ENCODE assay signal across 15 cellular contexts in the genomic region with DNA sequence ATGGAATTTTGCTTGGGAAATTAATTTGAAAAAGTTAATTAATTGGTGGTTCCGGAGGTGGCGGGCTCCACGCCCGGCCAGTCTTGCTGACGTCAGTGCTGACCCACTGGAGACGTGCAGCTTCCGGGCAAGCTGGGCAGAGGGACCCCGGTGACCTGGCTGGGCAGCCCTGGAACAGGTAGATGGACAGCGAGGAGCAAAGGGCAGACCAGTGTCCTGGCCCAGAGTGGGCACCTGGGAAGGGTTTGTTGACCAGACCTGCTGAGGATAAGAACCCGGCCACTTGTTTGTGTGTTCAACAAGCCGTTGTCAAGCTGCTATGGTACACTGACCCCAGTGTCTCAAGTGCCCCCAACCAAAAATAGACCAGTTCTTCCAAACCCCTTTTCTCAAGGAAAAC. TPM values are rescaled to one million over a fixed set of nuclear protein-coding genes. Genes with fewer than 3 reads are reported as not detected.
DNase-seq lines count a peak whose midpoint lies in the region; ATAC-seq and TF ChIP-seq lines count a peak whose summit lies in the region.
"Had no signal": no experiment of that assay in that cellular context is flagged by ENCODE, and none has a peak within 500 bp of the region (broad histone marks: within the 10 kb centered on the region; RNA-seq: fewer than 3 reads in every experiment).

No MANE protein-coding gene starts in this region.

- H2BK5ac ChIP-seq in mesendoderm (ENCODE audit: low read length) = no peak overlapping the region

- H3K36me3 Mint-ChIP-seq in nephron progenitor cell (ENCODE audit: low read depth) = no peaks in the 10 kb centered on the region
- H3K36me3 Mint-ChIP-seq: activated CD4-positive, alpha-beta memory T cell treated with anti-CD3 and anti-CD28 coated beads for 36 hours had no signal

- no peak overlapping the region for H3K18ac ChIP-seq in mesendoderm (ENCODE audit: low read length)

- H3K27me3 Mint-ChIP-seq in nephron progenitor cell (ENCODE audit: low read depth, poor library complexity) = no peaks in the 10 kb centered on the region
- H3K27me3 Mint-ChIP-seq: activated CD4-positive, alpha-beta memory T cell treated with anti-CD3 and anti-CD28 coated beads for 36 hours had no signal

- peak overlapping the region; percentile 70 to 95 (median 77); a peak in 20 of 22 replicates for H3K27ac ChIP-seq in BLaER1 treated with 17β-estradiol and CSF1 and Interleukin-3, amounts not matched to agents 10 nM and 100 nM
- H3K27ac ChIP-seq in RWPE1 = 0 out of 2 replicates have a peak overlapping the region, but pooled peaks have one; percentile 0
- H3K27ac ChIP-seq in right lobe of liver = peak overlapping the region in 2 of 3 donors; percentile 12 to 80
- peak overlapping the region; percentile 6 to 95 (median 90) for H3K27ac ChIP-seq in spleen
- H3K27ac ChIP-seq in mesendoderm (ENCODE audit: low read depth, low read length) = no peak overlapping the region
- H3K27ac ChIP-seq: testis had no signal

- H3K4me1 ChIP-seq in BLaER1 treated with 17β-estradiol and CSF1 and Interleukin-3, amounts not matched to agents 10 nM and 100 nM = peaks cover 98 to 100% (median 99%) of the 10 kb centered on the region in 10 experiments
- H3K4me1 ChIP-seq in right lobe of liver = peaks cover 0 to 98% (median 50%) of the 10 kb centered on the region in 4 donors
- H3K4me1 ChIP-seq in spleen = peaks cover 95 to 100% (median 100%) of the 10 kb centered on the region in 6 donors
- peaks cover 23% of the 10 kb centered on the region for H3K4me1 ChIP-seq in mesendoderm (ENCODE audit: control insufficient read depth, low read depth, low read length)

- no peak overlapping the region for H3K56ac ChIP-seq in mesendoderm (ENCODE audit: low read length)

- H3K27me3 ChIP-seq in BLaER1 treated with 17β-estradiol and CSF1 and Interleukin-3, amounts not matched to agents 10 nM and 100 nM = no peaks in the 10 kb centered on the region
- H3K27me3 ChIP-seq in right lobe of liver = no peaks in the 10 kb centered on the region
- H3K27me3 ChIP-seq in spleen (replicated peaks in 1 of 7) = peaks cover 0 to 8% (median 0%) of the 10 kb centered on the region in 7 donors
- H3K27me3 ChIP-seq in mesendoderm (ENCODE audit: insufficient read depth, low read length, poor library complexity) = no peaks in the 10 kb centered on the region
- H3K27me3 ChIP-seq: testis had no signal

- ATAC-seq in right lobe of liver (peak; percentile 40 to 72 (median 66)), GM18519 (IDR thresholded peaks at IDR 0.05; ENCODE audit: low FRiP score, unreplicated experiment) (no peak)

- H2BK120ac ChIP-seq in mesendoderm (ENCODE audit: low read depth, low read length) = no peak overlapping the region

- no peak overlapping the region for H3K4me3 Mint-ChIP-seq in nephron progenitor cell
- H3K4me3 Mint-ChIP-seq: activated CD4-positive, alpha-beta memory T cell treated with anti-CD3 and anti-CD28 coated beads for 36 hours had no signal

- H2AK5ac ChIP-seq in mesendoderm (ENCODE audit: low read length) = no peak overlapping the region

- H3K23ac ChIP-seq in mesendoderm (ENCODE audit: low read length) = no peak overlapping the region

- peak overlapping the region; percentile 94 to 100 (median 99) for H3K4me2 ChIP-seq in BLaER1 treated with 17β-estradiol and CSF1 and Interleukin-3, amounts not matched to agents 10 nM and 100 nM
- no peak overlapping the region for H3K4me2 ChIP-seq in mesendoderm (ENCODE audit: low read length)

- POLR2A ChIA-PET in RWPE1 (lab: Yijun Ruan, JAX; ENCODE audit: low non-redundant PET) = no interaction called here

- H3K9me3 ChIP-seq in BLaER1 treated with 17β-estradiol and CSF1 and Interleukin-3, amounts not matched to agents 10 nM and 100 nM (replicated peaks in 1 of 11) = no peaks in the 10 kb centered on the region
- H3K9me3 ChIP-seq in right lobe of liver (no peaks in the 10 kb centered on the region), spleen (no peaks in the 10 kb centered on the region)
- H3K9me3 ChIP-seq: testis had no signal

- no peak overlapping the region for H4K8ac ChIP-seq in mesendoderm (ENCODE audit: low read depth, low read length)

- peak overlapping the region in 2 of 10 experiments; percentile 13 to 36; a peak in 2 of 20 replicates for H3K4me3 ChIP-seq in BLaER1 treated with 17β-estradiol and CSF1 and Interleukin-3, amounts not matched to agents 10 nM and 100 nM
- peak overlapping the region in 1 of 3 donors; percentile 5 for H3K4me3 ChIP-seq in right lobe of liver
- H3K4me3 ChIP-seq in spleen = no peak overlapping the region
- no peak overlapping the region for H3K4me3 ChIP-seq in mesendoderm (ENCODE audit: low read length)
- H3K4me3 ChIP-seq: testis had no signal

- no peak for DNase-seq in RWPE1 (ENCODE audit: low spot score)
- DNase-seq in right lobe of liver = peak; percentile 76 to 92 (median 92)
- no peak for DNase-seq in spleen
- DNase-seq in activated CD4-positive, alpha-beta T cell treated with anti-CD3 and anti-CD28 coated beads for 1 hour = no peak
- DNase-seq in mesendoderm = no peak
- DNase-seq in nephron progenitor cell = no peak
- DNase-seq: activated CD4-positive, alpha-beta memory T cell treated with anti-CD3 and anti-CD28 coated beads for 36 hours; effector CD4-positive, alpha-beta T cell; NCI-H1930; NCI-H526; RPMI8226; small intestine had no signal

- H3K9me3 Mint-ChIP-seq in nephron progenitor cell = no peaks in the 10 kb centered on the region
- H3K9me3 Mint-ChIP-seq: activated CD4-positive, alpha-beta memory T cell treated with anti-CD3 and anti-CD28 coated beads for 36 hours had no signal

- H3K79me1 ChIP-seq in mesendoderm (ENCODE audit: low read length) = peaks cover 26% of the 10 kb centered on the region

- no peak overlapping the region for H2BK15ac ChIP-seq in mesendoderm (replicated peaks; ENCODE audit: low read depth)

- H3K79me2 ChIP-seq in mesendoderm (ENCODE audit: control insufficient read depth, insufficient read depth, low read length) = peaks cover 99% of the 10 kb centered on the region

- no peak overlapping the region for H3K4ac ChIP-seq in mesendoderm (ENCODE audit: low read depth, low read length)

- TF ChIP-seq CTCF in RWPE1 (conservative IDR thresholded peaks at IDR 0.05; ENCODE audit: low read depth) = no peak
- TF ChIP-seq CTCF in right lobe of liver (IDR thresholded peaks at IDR 0.05) = no peak
- no peak for TF ChIP-seq CTCF in spleen (IDR thresholded peaks at IDR 0.05 in 8 of 11, conservative IDR thresholded peaks at IDR 0.05 in 3 of 11)
- no peak for TF ChIP-seq CTCF in nephron progenitor cell (IDR thresholded peaks at IDR 0.05)

- TF ChIP-seq POLR2A in right lobe of liver (IDR thresholded peaks at IDR 0.05) (no peak), spleen (IDR thresholded peaks at IDR 0.05) (no peak)

- intact Hi-C loops in right lobe of liver (cut with DNase I) = no loop called here
- intact Hi-C loops in spleen (cut with DNase I; ENCODE audit: low total_unique reads) = no loop called here

- 0 out of 22 replicates have a peak, but pooled peaks cover 0 to 4% (median 0%) of the 10 kb centered on the region in 11 experiments for H3K36me3 ChIP-seq in BLaER1 treated with 17β-estradiol and CSF1 and Interleukin-3, amounts not matched to agents 10 nM and 100 nM
- no peaks in the 10 kb centered on the region for H3K36me3 ChIP-seq in right lobe of liver
- no peaks in the 10 kb centered on the region for H3K36me3 ChIP-seq in spleen
- H3K36me3 ChIP-seq in mesendoderm (ENCODE audit: control insufficient read depth, insufficient read depth, low read length) = peaks cover 1% of the 10 kb centered on the region

- peak overlapping the region; percentile 47 to 90 (median 65); a peak in 17 of 22 replicates for H3K9ac ChIP-seq in BLaER1 treated with 17β-estradiol and CSF1 and Interleukin-3, amounts not matched to agents 10 nM and 100 nM
- H3K9ac ChIP-seq in mesendoderm (ENCODE audit: low read length) = no peak overlapping the region

- no peak overlapping the region for H4K5ac ChIP-seq in mesendoderm (ENCODE audit: low read length)

- H4K20me1 ChIP-seq in BLaER1 treated with 17β-estradiol and CSF1 and Interleukin-3, amounts not matched to agents 10 nM and 100 nM = peaks cover 19 to 70% (median 50%) of the 10 kb centered on the region in 11 experiments; a peak in 15 of 22 replicates

- CTCF ChIA-PET in RWPE1 (lab: Yijun Ruan, JAX) = interaction anchor here (0.7 to 2.9 kb wide), 4 partner anchors 30 to 100 kb away, joined by 4 to 10 read pairs (median 6); no protein-coding TSS in a partner anchor

- no peak overlapping the region for H3K27ac Mint-ChIP-seq in nephron progenitor cell
- H3K27ac Mint-ChIP-seq: activated CD4-positive, alpha-beta memory T cell treated with anti-CD3 and anti-CD28 coated beads for 36 hours had no signal

- WGBS in right lobe of liver (ENCODE audit: insufficient coverage, low coverage, low lambda C conversion rate, missing lambda C conversion rate) = no CpG with 5 or more reads among the region's 11 CpGs
- 40 to 79% (median 72%) methylated on average over 11 of the region's 11 CpGs for WGBS in spleen, 5 donors
- no CpG with 5 or more reads among the region's 11 CpGs for WGBS in mesendoderm (ENCODE audit: extremely low coverage, insufficient coverage, low lambda C conversion rate)

- peaks cover 88% of the 10 kb centered on the region for H3K4me1 Mint-ChIP-seq in nephron progenitor cell

RNA-seq across cellular contexts. Expression of a gene that starts 17.5 kb away (rescaled TPM):
- total RNA-seq in right lobe of liver = 10 to 100 TPM; 44.5 to 84.9 (median 66.4) TPM
- 10 to 100 TPM; 57.5 to 69.5 (median 62.8) TPM for total RNA-seq in spleen
- polyA plus RNA-seq in spleen = 10 to 100 TPM; 46.4 to 69.5 (median 60.8) TPM
- 90.1 TPM for polyA plus RNA-seq in mesendoderm (2013, experiment 1 of 2)
- polyA plus RNA-seq in mesendoderm (2013, experiment 2 of 2) = 88.3 TPM

Comparison
In these comparisons a context has a peak if more than half of its experiments do, and no peak if none do; other contexts are left out.
1. DNase-seq: peak in right lobe of liver (3 of 3); none in RWPE1 (single experiment), spleen (single experiment), activated CD4-positive, alpha-beta T cell treated with anti-CD3 and anti-CD28 coated beads for 1 hour (single experiment), mesendoderm (single experiment) and nephron progenitor cell (single experiment).